In genomic region chr6:142749556-142749955, GRCh38 we compare ENCODE assay signal across 17 cellular contexts.
DNase-seq lines count a peak whose midpoint lies in the region; ATAC-seq, FAIRE-seq and TF ChIP-seq lines count a peak whose summit lies in the region.
"Had no signal": no experiment of that assay in that cellular context is flagged by ENCODE, and none has a peak within 500 bp of the region (broad histone marks: within the 10 kb centered on the region; RNA-seq: fewer than 3 reads in every experiment).

No MANE protein-coding gene starts in this region.

- no peak for DNase-seq in activated naive CD8-positive, alpha-beta T cell treated with anti-CD3 and anti-CD28 coated beads for 36 hours
- DNase-seq in HepG2 (ENCODE audit: low spot score), result no peak
- no peak for DNase-seq in naive thymus-derived CD8-positive, alpha-beta T cell
- no peak for DNase-seq in NOMO-1 (lab: John Stamatoyannopoulos, UW; ENCODE audit: unreplicated experiment in 2 of 2)
- DNase-seq: 8988T, Caco-2, DMS79 treated with DMSO at 0.1 percent for 48 hours, GF-D8, H9 had no signal

- peaks cover 4% of the 10 kb centered on the region for H3K36me3 Mint-ChIP-seq in activated naive CD8-positive, alpha-beta T cell
- peaks cover 14% of the 10 kb centered on the region for H3K36me3 Mint-ChIP-seq in activated naive CD8-positive, alpha-beta T cell treated with anti-CD3 and anti-CD28 coated beads for 36 hours
- H3K36me3 Mint-ChIP-seq in naive thymus-derived CD8-positive, alpha-beta T cell, result peaks cover 0 to 21% (median 11%) of the 10 kb centered on the region in 3 donors

- ATAC-seq in HepG2 (peak; percentile 33; the same call in 1 of the 3 replicates), GM18868 (IDR thresholded peaks at IDR 0.05; ENCODE audit: unreplicated experiment) (no peak), HG02610 (IDR thresholded peaks at IDR 0.05; ENCODE audit: unreplicated experiment) (no peak)
- peak in 1 of 2 donors; percentile 6 for ATAC-seq in naive thymus-derived CD8-positive, alpha-beta T cell

- H3K4me3 Mint-ChIP-seq in activated naive CD8-positive, alpha-beta T cell, result no peak overlapping the region
- no peak overlapping the region for H3K4me3 Mint-ChIP-seq in activated naive CD8-positive, alpha-beta T cell treated with anti-CD3 and anti-CD28 coated beads for 36 hours
- no peak overlapping the region for H3K4me3 Mint-ChIP-seq in naive thymus-derived CD8-positive, alpha-beta T cell
- H3K4me3 Mint-ChIP-seq: B cell, H9 had no signal

- POLR2A ChIA-PET in HepG2 (lab: Yijun Ruan, JAX), result no interaction called here
- POLR2A ChIA-PET in naive thymus-derived CD8-positive, alpha-beta T cell (lab: Charles Lee), result no interaction called here

- H3K4me2 ChIP-seq in HepG2 (ENCODE audit: low read depth, low read length), result no peak overlapping the region
- H3K4me2 ChIP-seq: BLaER1 treated with 17β-estradiol and CSF1 and Interleukin-3, amounts not matched to agents 10 nM and 100 nM had no signal

- no peak overlapping the region for H3K27ac ChIP-seq in HepG2 (ENCODE audit: extremely low read length, insufficient read depth, low read length)
- H3K27ac ChIP-seq: BLaER1 treated with 17β-estradiol and CSF1 and Interleukin-3, amounts not matched to agents 10 nM and 100 nM had no signal

- H2AFZ ChIP-seq in HepG2 (ENCODE audit: low read length), result no peak overlapping the region

- H3K9me3 ChIP-seq in HepG2 (ENCODE audit: low read length), result no peaks in the 10 kb centered on the region
- H3K9me3 ChIP-seq: Caco-2 had no signal

- no peak for TF ChIP-seq RAD21 in HepG2 (CRISPR knock-in tag; IDR thresholded peaks at IDR 0.05)

- no peaks in the 10 kb centered on the region for H3K4me1 ChIP-seq in HepG2 (ENCODE audit: insufficient read depth, low read length)
- H3K4me1 ChIP-seq: Caco-2 had no signal

- BruUV-seq in HepG2 (replicated peaks; lab: Mats Ljungman, UMichigan), result no TSS peak

- no peak for TF ChIP-seq CTCF in HepG2 (CRISPR knock-in tag; IDR thresholded peaks at IDR 0.05)

- no peak overlapping the region for H3K9ac ChIP-seq in HepG2 (ENCODE audit: insufficient read depth, low read depth, low read length)
- H3K9ac ChIP-seq: BLaER1 treated with 17β-estradiol and CSF1 and Interleukin-3, amounts not matched to agents 10 nM and 100 nM had no signal

- H3K79me2 ChIP-seq in HepG2 (ENCODE audit: insufficient read depth, low read length), result no peaks in the 10 kb centered on the region

- intact Hi-C loops in HepG2 (cut with micrococcal nuclease; ENCODE audit: unreplicated experiment), result loop anchor here (1.0 to 5.0 kb wide), 2 partner anchors 138 to 198 kb away; partner anchors contain the start of gene HIVEP2

- 40% methylated on average over 3 of the region's 3 CpGs for WGBS in HepG2 (ENCODE audit: low lambda C conversion rate)

- peaks cover 24% of the 10 kb centered on the region for H3K4me1 Mint-ChIP-seq in activated naive CD8-positive, alpha-beta T cell (ENCODE audit: low read depth)
- peaks cover 14% of the 10 kb centered on the region for H3K4me1 Mint-ChIP-seq in activated naive CD8-positive, alpha-beta T cell treated with anti-CD3 and anti-CD28 coated beads for 36 hours
- H3K4me1 Mint-ChIP-seq in naive thymus-derived CD8-positive, alpha-beta T cell, result peaks cover 10 to 22% (median 18%) of the 10 kb centered on the region in 4 donors

- CTCF ChIA-PET in HepG2 (lab: Yijun Ruan, JAX; ENCODE audit: low intra/inter-chr PET ratio, low total read pairs), result no interaction called here

- H3K36me3 ChIP-seq in HepG2 (replicated peaks in 1 of 2; ENCODE audit: control insufficient read depth in 1 of 2, insufficient read depth in 2 of 2, low read length in 2 of 2), result peaks cover 2 to 8% of the 10 kb centered on the region in 2 experiments; a peak in 1 of 5 replicates

- TF ChIP-seq POLR2A in HepG2 (IDR thresholded peaks at IDR 0.05; ENCODE audit: insufficient read depth in 1 of 2, low read depth in 2 of 2, low read length in 2 of 2), result no peak

- no peaks in the 10 kb centered on the region for H3K27me3 Mint-ChIP-seq in activated naive CD8-positive, alpha-beta T cell
- no peaks in the 10 kb centered on the region for H3K27me3 Mint-ChIP-seq in activated naive CD8-positive, alpha-beta T cell treated with anti-CD3 and anti-CD28 coated beads for 36 hours
- no peaks in the 10 kb centered on the region for H3K27me3 Mint-ChIP-seq in naive thymus-derived CD8-positive, alpha-beta T cell
- H3K27me3 Mint-ChIP-seq: B cell had no signal

- H4K20me1 ChIP-seq in HepG2 (ENCODE audit: insufficient read depth, low read length), result no peaks in the 10 kb centered on the region

- in situ Hi-C loops in HepG2 (cut with HindIII; ENCODE audit: extremely low pct_ligation_motif_present, low pct_unique_long_range_greater_than_20kb), result no loop called here

- no peaks in the 10 kb centered on the region for H3K9me3 Mint-ChIP-seq in activated naive CD8-positive, alpha-beta T cell (ENCODE audit: low read depth)
- H3K9me3 Mint-ChIP-seq in activated naive CD8-positive, alpha-beta T cell treated with anti-CD3 and anti-CD28 coated beads for 36 hours, result no peaks in the 10 kb centered on the region
- no peaks in the 10 kb centered on the region for H3K9me3 Mint-ChIP-seq in naive thymus-derived CD8-positive, alpha-beta T cell
- H3K9me3 Mint-ChIP-seq: H9 had no signal

- H3K27ac Mint-ChIP-seq in activated naive CD8-positive, alpha-beta T cell, result peak overlapping the region; percentile 0
- no peak overlapping the region for H3K27ac Mint-ChIP-seq in activated naive CD8-positive, alpha-beta T cell treated with anti-CD3 and anti-CD28 coated beads for 36 hours
- peak overlapping the region in 6 of 10 donors; percentile 20 to 82 (median 36) for H3K27ac Mint-ChIP-seq in naive thymus-derived CD8-positive, alpha-beta T cell
- H3K27ac Mint-ChIP-seq: B cell, H9 had no signal

- no peak overlapping the region for H3K4me3 ChIP-seq in HepG2 (replicated peaks in 1 of 3; ENCODE audit: insufficient read depth in 1 of 3, low read depth in 2 of 3, low read length in 3 of 3)
- H3K4me3 ChIP-seq: BLaER1 treated with 17β-estradiol and CSF1 and Interleukin-3, amounts not matched to agents 10 nM and 100 nM had no signal

- TF ChIP-seq EP300 in HepG2 (IDR thresholded peaks at IDR 0.05; ENCODE audit: low read depth in 2 of 2, low read length in 2 of 2), result no peak
- no peak for TF ChIP-seq EP300 in HepG2 (CRISPR knock-in tag; IDR thresholded peaks at IDR 0.05; ENCODE audit: borderline replicate concordance)

- peaks cover 0 to 4% of the 10 kb centered on the region in 2 experiments; a peak in 1 of 5 replicates for H3K27me3 ChIP-seq in HepG2 (ENCODE audit: control insufficient read depth in 1 of 2, insufficient read depth in 2 of 2, low read length in 2 of 2)
- H3K27me3 ChIP-seq: BLaER1 treated with 17β-estradiol and CSF1 and Interleukin-3, amounts not matched to agents 10 nM and 100 nM had no signal

- no peak for FAIRE-seq in HepG2 (lab: Jason Lieb, UNC)
- FAIRE-seq: D721Med, GM19239, H1 had no signal

TF ChIP-seq in HepG2, 621 proteins besides CTCF, POLR2A, EP300 and RAD21:
- TF ChIP-seq ZBTB2 (CRISPR knock-in tag; IDR thresholded peaks at IDR 0.05; ENCODE audit: low read depth) (no peak), ZNF362 (CRISPR knock-in tag; IDR thresholded peaks at IDR 0.05; ENCODE audit: borderline replicate concordance) (no peak), DR1 (CRISPR knock-in tag; IDR thresholded peaks at IDR 0.05) (no peak), HINFP (CRISPR knock-in tag; IDR thresholded peaks at IDR 0.05; ENCODE audit: low read depth) (no peak), NCOA1 (CRISPR knock-in tag; IDR thresholded peaks at IDR 0.05) (no peak), SRSF1 (optimal IDR thresholded peaks at IDR 0.05; ENCODE audit: low read depth, low read length) (no peak), MED13 (CRISPR knock-in tag; IDR thresholded peaks at IDR 0.05) (no peak), CEBPG (CRISPR knock-in tag; IDR thresholded peaks at IDR 0.05) (no peak), ZNF260 (CRISPR knock-in tag; IDR thresholded peaks at IDR 0.05; ENCODE audit: borderline replicate concordance, low read depth) (no peak)
